ENCODE assay signal across 8 cellular contexts in genomic region chr5:56910123-56910951, GRCh38. TPM values are rescaled to one million over a fixed set of nuclear protein-coding genes. Genes with fewer than 3 reads are reported as not detected.
DNase-seq lines count a peak whose midpoint lies in the region; ATAC-seq and TF ChIP-seq lines count a peak whose summit lies in the region.

No MANE protein-coding gene starts in this region.

- intact Hi-C loops in CD4-positive, alpha-beta memory T cell (cut with micrococcal nuclease): loop anchor here (1.0 kb wide), 1 partner anchor 42 kb away; the partner anchor contains the start of gene MIER3

- H3K36me3 Mint-ChIP-seq in CD4-positive, alpha-beta memory T cell: peaks cover 0 to 3% of the 10 kb centered on the region in 2 donors

- POLR2A ChIA-PET in CD4-positive, alpha-beta memory T cell (lab: Charles Lee; ENCODE audit: partially characterized antibody): interaction anchor here (0.5 to 2.1 kb wide), 11 partner anchors 10 to 321 kb away, joined by 3 to 20 read pairs (median 4); partner anchors contain the start of gene GPBP1
- POLR2A ChIA-PET in GM10248 (lab: Yijun Ruan, JAX): interaction anchor here (0.5 to 1.4 kb wide), 5 partner anchors 14 to 892 kb away, joined by 3 to 5 read pairs (median 3); partner anchors contain the start of gene GPBP1

- H3K79me2 ChIP-seq in OCI-LY3 (ENCODE audit: low read length): no peaks in the 10 kb centered on the region

- peaks cover 15 to 25% (median 17%) of the 10 kb centered on the region in 4 donors for H3K4me1 Mint-ChIP-seq in CD4-positive, alpha-beta memory T cell

- no peaks in the 10 kb centered on the region for H4K20me1 ChIP-seq in OCI-LY3 (ENCODE audit: insufficient read depth, low read length)

- H3K4me3 Mint-ChIP-seq in CD4-positive, alpha-beta memory T cell: peak overlapping the region; percentile 89 to 98 (median 92)

- H3K27me3 ChIP-seq in CD4-positive, alpha-beta memory T cell (ENCODE audit: insufficient read depth, low read length): no peaks in the 10 kb centered on the region
- H3K27me3 ChIP-seq in OCI-LY3 (ENCODE audit: low read depth, low read length) (no peaks in the 10 kb centered on the region), skeletal muscle satellite cell (ENCODE audit: control insufficient read depth, insufficient read depth, low read length) (no peaks in the 10 kb centered on the region)

- H3K27me3 Mint-ChIP-seq in CD4-positive, alpha-beta memory T cell: no peaks in the 10 kb centered on the region

- DNase-seq in CD4-positive, alpha-beta memory T cell: peak in 2 of 5 donors; percentile 9 to 41
- DNase-seq in amniotic epithelial cell (ENCODE audit: low read depth): peak; percentile 34
- DNase-seq in hypothalamus (lab: John Stamatoyannopoulos, UW): peak in 28 of 51 donors; percentile 2 to 75 (median 44)
- no peak for DNase-seq in GM10248 (ENCODE audit: extremely low spot score)

- peak overlapping the region; percentile 84 for H3K9ac ChIP-seq in OCI-LY3 (ENCODE audit: low read length)
- H3K9ac ChIP-seq in skeletal muscle satellite cell (ENCODE audit: low read depth, low read length): peak overlapping the region; percentile 96

- H3K27ac Mint-ChIP-seq in CD4-positive, alpha-beta memory T cell: peak overlapping the region; percentile 65 to 95 (median 92)

- H3K4me2 ChIP-seq in OCI-LY3 (ENCODE audit: low read length) (peak overlapping the region; percentile 64), skeletal muscle satellite cell (ENCODE audit: low read length) (peak overlapping the region; percentile 85)

- H3K36me3 ChIP-seq in CD4-positive, alpha-beta memory T cell (ENCODE audit: insufficient read depth, low read length): no peaks in the 10 kb centered on the region
- no peaks in the 10 kb centered on the region for H3K36me3 ChIP-seq in OCI-LY3 (replicated peaks; ENCODE audit: low read depth, low read length)
- H3K36me3 ChIP-seq in skeletal muscle satellite cell (ENCODE audit: insufficient read depth, low read length): no peaks in the 10 kb centered on the region

- peaks cover 0 to 6% (median 3%) of the 10 kb centered on the region in 8 donors for H3K9me3 Mint-ChIP-seq in CD4-positive, alpha-beta memory T cell

- CTCF ChIA-PET in CD4-positive, alpha-beta memory T cell (lab: Charles Lee; ENCODE audit: partially characterized antibody): interaction anchor here (0.6 to 3.5 kb wide), 6 partner anchors 10 to 1550 kb away, joined by 3 to 29 read pairs (median 8); no protein-coding TSS in a partner anchor
- CTCF ChIA-PET in GM10248 (lab: Yijun Ruan, JAX): interaction anchor here (0.6 to 3.7 kb wide), 9 partner anchors 8 to 639 kb away, joined by 3 to 22 read pairs (median 3); no protein-coding TSS in a partner anchor

- peaks cover 15% of the 10 kb centered on the region for H3K4me1 ChIP-seq in CD4-positive, alpha-beta memory T cell (ENCODE audit: insufficient read depth, low read length)
- H3K4me1 ChIP-seq in OCI-LY3 (ENCODE audit: low read length) (peaks cover 13% of the 10 kb centered on the region), skeletal muscle satellite cell (ENCODE audit: control insufficient read depth, insufficient read depth, low read length) (peaks cover 12% of the 10 kb centered on the region)

- TF ChIP-seq CTCF in OCI-LY3 (IDR thresholded peaks at IDR 0.05; ENCODE audit: low read depth, low read length): no peak
- TF ChIP-seq CTCF in GM10248 (IDR thresholded peaks at IDR 0.05; ENCODE audit: control extremely low read depth, extremely low read depth, low read depth, missing control alignments): no peak

- peak overlapping the region; percentile 88 to 97 for H3K4me3 ChIP-seq in CD4-positive, alpha-beta memory T cell (ENCODE audit: low read length in 2 of 2)
- peak overlapping the region; percentile 80 for H3K4me3 ChIP-seq in OCI-LY3 (ENCODE audit: low read length)
- H3K4me3 ChIP-seq in skeletal muscle satellite cell (ENCODE audit: low read length): peak overlapping the region; percentile 78

- peak overlapping the region; percentile 90; the same call in 1 of the 2 replicates for H2AFZ ChIP-seq in OCI-LY3 (ENCODE audit: low read depth, low read length)

- H3K27ac ChIP-seq in CD4-positive, alpha-beta memory T cell (ENCODE audit: low read depth, low read length): peak overlapping the region; percentile 62
- peak overlapping the region; percentile 61 for H3K27ac ChIP-seq in OCI-LY3 (ENCODE audit: low read length)

- ATAC-seq in GM19328 (IDR thresholded peaks at IDR 0.05; ENCODE audit: unreplicated experiment): peak; percentile 19
- ATAC-seq in HG03354 (IDR thresholded peaks at IDR 0.05; ENCODE audit: poor library complexity, severe bottlenecking, unreplicated experiment): peak; percentile 30

- no peaks in the 10 kb centered on the region for H3K9me3 ChIP-seq in CD4-positive, alpha-beta memory T cell (ENCODE audit: control insufficient read depth in 1 of 2, low read length in 2 of 2)
- H3K9me3 ChIP-seq in OCI-LY3 (ENCODE audit: insufficient read depth, low read length) (no peaks in the 10 kb centered on the region), skeletal muscle satellite cell (replicated peaks; ENCODE audit: low read length) (no peaks in the 10 kb centered on the region)

RNA-seq across cellular contexts. Expression of gene SETD9, which starts 0.9 kb away (rescaled TPM):
- total RNA-seq in CD4-positive, alpha-beta memory T cell: 1 to 10 TPM; 3.8 to 6.8 TPM
- 10 to 100 TPM in 1 of 2 donors, 1 to 10 TPM in 1; 8.2 to 11.1 TPM for polyA plus RNA-seq in CD4-positive, alpha-beta memory T cell
- total RNA-seq in skeletal muscle satellite cell (2012; rRNA removed): 16.5 and 16.8 TPM in 2 replicates

RNA-seq across cellular contexts. Expression of gene MIER3, which starts 41.6 kb away (rescaled TPM):
- total RNA-seq in CD4-positive, alpha-beta memory T cell: 10 to 100 TPM; 27.8 to 32.8 TPM
- polyA plus RNA-seq in CD4-positive, alpha-beta memory T cell: 1 to 10 TPM; 5.5 to 7.9 TPM
- total RNA-seq in skeletal muscle satellite cell (2012; rRNA removed): 14.4 and 20.0 TPM in 2 replicates
